Comparison of ENCODE assay signal across 7 cellular contexts in genomic region chr4:79592218-79592617, GRCh38.
DNase-seq lines count a peak whose midpoint lies in the region; ATAC-seq, FAIRE-seq and TF ChIP-seq lines count a peak whose summit lies in the region.
"Not testable (repeated sequence)": the region's sequence is repeated elsewhere in the genome, so short reads cannot be mapped to it uniquely, and the experiment has no call there.

No MANE protein-coding gene starts in this region.

- not testable (repeated sequence) for DNase-seq in Calu3; epithelial cell of prostate (ENCODE audit: low read depth, low spot score)
- peak; percentile 16 for DNase-seq in PC-3
- peak; percentile 69 for DNase-seq in bronchial epithelial cell (ENCODE audit: low read depth)

- not testable (repeated sequence) for TF ChIP-seq RAD21 in Ishikawa (IDR thresholded peaks at IDR 0.05; ENCODE audit: low read depth)

- not testable (repeated sequence) for FAIRE-seq in bronchial epithelial cell (lab: Jason Lieb, UNC)

- H3K4me1 Mint-ChIP-seq in Calu3 (ENCODE audit: low read depth, unreplicated experiment), result peaks cover 22% of the 10 kb centered on the region

- POLR2A ChIA-PET in PC-3 (lab: Charles Lee; ENCODE audit: unreplicated experiment), result not testable (repeated sequence)

- H2AFZ ChIP-seq in PC-3 (ENCODE audit: low read length), result not testable (repeated sequence)
- H2AFZ ChIP-seq in neuron (ENCODE audit: low read depth, low read length), result peak overlapping the region; percentile 36

- H3K4me2 ChIP-seq in PC-3 (ENCODE audit: low read length), result not testable (repeated sequence)

- H3K4me3 ChIP-seq in PC-3 (ENCODE audit: low read length); bronchial epithelial cell (ENCODE audit: low read depth, low read length); neuron (ENCODE audit: low read length): not testable (repeated sequence)

- CTCF ChIA-PET in Calu3 (lab: Charles Lee); PC-3 (lab: Charles Lee): not testable (repeated sequence)

- H3K9me3 Mint-ChIP-seq in Calu3 (ENCODE audit: low read depth, unreplicated experiment), result not testable (repeated sequence)

- not testable (repeated sequence) for H3K27me3 ChIP-seq in PC-3 (ENCODE audit: low read length); bronchial epithelial cell (ENCODE audit: control insufficient read depth, insufficient read depth, low read length); neuron (ENCODE audit: insufficient read depth, low read length)

- H3F3A ChIP-seq in PC-3 (ENCODE audit: low read length, unreplicated experiment), result not testable (repeated sequence)

- not testable (repeated sequence) for H3K27me3 Mint-ChIP-seq in Calu3 (ENCODE audit: unreplicated experiment)

- H3K9me2 ChIP-seq in PC-3 (replicated peaks; ENCODE audit: low read length), result not testable (repeated sequence)

- not testable (repeated sequence) for H3K79me2 ChIP-seq in PC-3 (ENCODE audit: low read length)

- not testable (repeated sequence) for H3K4me3 Mint-ChIP-seq in Calu3 (ENCODE audit: low read depth, unreplicated experiment)

- not testable (repeated sequence) for BruUV-seq in Calu3 (replicated peaks; lab: Mats Ljungman, UMichigan); PC-3 (replicated peaks; lab: Mats Ljungman, UMichigan)

- intact Hi-C loops in Calu3 (cut with micrococcal nuclease; ENCODE audit: unreplicated experiment); PC-3 (cut with micrococcal nuclease): not testable (repeated sequence)

- H3K4me1 ChIP-seq in PC-3 (ENCODE audit: insufficient read depth, low read length), result not testable (repeated sequence)
- peaks cover 15% of the 10 kb centered on the region for H3K4me1 ChIP-seq in neuron (ENCODE audit: insufficient read depth, low read length)

- ATAC-seq in PC-3, result not testable (repeated sequence)

- H3K27ac Mint-ChIP-seq in Calu3 (ENCODE audit: unreplicated experiment), result peak overlapping the region; percentile 25

- H3K27ac ChIP-seq in C4-2B, result peak overlapping the region; percentile 56; the same call in 1 of the 2 replicates
- H3K27ac ChIP-seq in PC-3 (ENCODE audit: low read length), result not testable (repeated sequence)
- peak overlapping the region; percentile 36 for H3K27ac ChIP-seq in epithelial cell of prostate

- H3K36me3 ChIP-seq in PC-3 (ENCODE audit: low read depth, low read length); bronchial epithelial cell (ENCODE audit: control insufficient read depth, insufficient read depth, low read length); neuron (ENCODE audit: insufficient read depth, low read length): not testable (repeated sequence)

- H3K9ac ChIP-seq in PC-3 (ENCODE audit: low read length), result not testable (repeated sequence)

- H3K9me3 ChIP-seq in PC-3 (ENCODE audit: low read length); neuron (ENCODE audit: low read length): not testable (repeated sequence)

- not testable (repeated sequence) for H3K36me3 Mint-ChIP-seq in Calu3 (ENCODE audit: insufficient read depth, unreplicated experiment)

- TF ChIP-seq CTCF in C4-2B (conservative IDR thresholded peaks at IDR 0.05); Calu3 (IDR thresholded peaks at IDR 0.05; ENCODE audit: unreplicated experiment); PC-3 (conservative IDR thresholded peaks at IDR 0.05; ENCODE audit: low read depth, low read length); bronchial epithelial cell (IDR thresholded peaks at IDR 0.05; ENCODE audit: insufficient read depth, low read length, severe bottlenecking): not testable (repeated sequence)

- TF ChIP-seq EP300 in Ishikawa (IDR thresholded peaks at IDR 0.05; ENCODE audit: borderline replicate concordance), result peak; percentile 15; the same call in 1 of the 2 replicates

- H4K20me1 ChIP-seq in PC-3 (ENCODE audit: low read length), result not testable (repeated sequence)

TF ChIP-seq in Ishikawa, 13 proteins besides CTCF, POLR2A, EP300 and RAD21:
- peak; percentile 25; the same call in 1 of the 2 replicates for TF ChIP-seq FOXM1 (IDR thresholded peaks at IDR 0.05; ENCODE audit: borderline replicate concordance, low read depth)
